ENCODE assay signal across 11 cellular contexts in the genomic region with DNA sequence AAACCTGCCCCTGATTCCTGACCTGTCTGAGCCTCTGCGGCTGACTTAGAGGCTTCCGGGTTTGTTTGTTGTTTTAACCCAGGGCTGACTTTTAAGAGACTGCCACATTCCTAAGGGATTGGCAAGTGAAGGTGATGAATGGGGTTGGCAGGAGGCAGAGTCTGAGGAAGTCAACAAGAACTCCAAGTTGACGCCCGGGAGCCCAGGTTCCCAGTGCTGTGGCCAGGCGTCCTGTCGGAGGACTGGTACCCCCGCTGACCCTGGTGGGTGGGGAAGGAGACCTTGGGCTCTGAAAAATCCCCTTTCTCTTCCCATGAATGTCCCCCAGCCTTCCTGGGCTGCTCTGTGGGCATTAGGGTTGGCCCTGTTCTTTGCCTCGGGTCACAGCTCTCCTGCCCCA. TPM values are rescaled to one million over a fixed set of nuclear protein-coding genes. Genes with fewer than 3 reads are reported as not detected.
DNase-seq lines count a peak whose midpoint lies in the region; ATAC-seq and TF ChIP-seq lines count a peak whose summit lies in the region.
"Had no signal": no experiment of that assay in that cellular context is flagged by ENCODE, and none has a peak within 500 bp of the region (broad histone marks: within the 10 kb centered on the region; RNA-seq: fewer than 3 reads in every experiment).

No MANE protein-coding gene starts in this region.

- peaks cover 15% of the 10 kb centered on the region for H3K4me1 ChIP-seq in endodermal cell (ENCODE audit: control insufficient read depth, insufficient read depth, low read length)
- peaks cover 48% of the 10 kb centered on the region for H3K4me1 ChIP-seq in mucosa of stomach (ENCODE audit: control insufficient read depth, insufficient read depth, low read length)

- no peak overlapping the region for H3K9ac ChIP-seq in endodermal cell (ENCODE audit: extremely low read depth, low read length, poor library complexity, severe bottlenecking)
- H3K9ac ChIP-seq in mucosa of stomach (ENCODE audit: low read length) = peak overlapping the region; percentile 54

- POLR2A ChIA-PET in AG04450 (lab: Yijun Ruan, JAX) = interaction anchor here (0.7 to 2.2 kb wide), 3 partner anchors 9 to 213 kb away, joined by 4 to 9 read pairs (median 8); partner anchors contain the start of gene AHCYL1

- H3K4me1 Mint-ChIP-seq in endodermal cell = peaks cover 15% of the 10 kb centered on the region

- TF ChIP-seq CTCF in AG04450 (IDR thresholded peaks at IDR 0.05; ENCODE audit: low read depth, low read length) (no peak), endodermal cell (conservative IDR thresholded peaks at IDR 0.05) (no peak)

- ATAC-seq in HG02885 (IDR thresholded peaks at IDR 0.05; ENCODE audit: poor library complexity, unreplicated experiment) (no peak), HG02588 (IDR thresholded peaks at IDR 0.05; ENCODE audit: unreplicated experiment) (no peak)

- no peak overlapping the region for H3K4me3 Mint-ChIP-seq in endodermal cell
- H3K4me3 Mint-ChIP-seq: activated T-cell treated with anti-CD3 and anti-CD28 coated beads, Interleukin-2, amount 50 U/mL, for 24 hours; CD4-positive, CD25-positive, alpha-beta regulatory T cell had no signal

- peaks cover 3% of the 10 kb centered on the region for H3K9me3 Mint-ChIP-seq in endodermal cell
- H3K9me3 Mint-ChIP-seq: activated T-cell treated with anti-CD3 and anti-CD28 coated beads, Interleukin-2, amount 50 U/mL, for 24 hours had no signal

- H3K27me3 ChIP-seq in AG04450 (ENCODE audit: control insufficient read depth, insufficient read depth, low read length) (peaks cover 2% of the 10 kb centered on the region), endodermal cell (ENCODE audit: control insufficient read depth, insufficient read depth, low read length, poor library complexity, severe bottlenecking) (no peaks in the 10 kb centered on the region), mucosa of stomach (ENCODE audit: control insufficient read depth, insufficient read depth, low read length) (no peaks in the 10 kb centered on the region)
- H3K27me3 ChIP-seq: heart right ventricle had no signal

- CTCF ChIA-PET in AG04450 (lab: Charles Lee) = interaction anchor here (1.2 to 21.6 kb wide), 4 partner anchors 8 to 198 kb away, joined by 4 to 535 read pairs (median 16); partner anchors contain the start of gene AHCYL1

- no peaks in the 10 kb centered on the region for H3K36me3 Mint-ChIP-seq in endodermal cell (ENCODE audit: low read depth)
- H3K36me3 Mint-ChIP-seq: CD4-positive, CD25-positive, alpha-beta regulatory T cell had no signal

- H3K27me3 Mint-ChIP-seq in endodermal cell (ENCODE audit: insufficient read depth) = peaks cover 17% of the 10 kb centered on the region
- H3K27me3 Mint-ChIP-seq: activated T-cell treated with anti-CD3 and anti-CD28 coated beads, Interleukin-2, amount 50 U/mL, for 24 hours; CD4-positive, CD25-positive, alpha-beta regulatory T cell had no signal

- DNase-seq in AG04450 (ENCODE audit: low read depth, low spot score) (no peak), M059J (ENCODE audit: low read depth) (peak; percentile 97), endodermal cell (peak; percentile 86), amygdala (lab: John Stamatoyannopoulos, UW) (no peak), KBM-7 (no peak)
- DNase-seq: activated T-cell treated with anti-CD3 and anti-CD28 coated beads, Interleukin-2, amount 50 U/mL, for 24 hours; CD4-positive, CD25-positive, alpha-beta regulatory T cell had no signal

- H3K27ac ChIP-seq in AG04450 (ENCODE audit: low read depth, low read length) (peak overlapping the region; percentile 71), endodermal cell (ENCODE audit: low read depth, low read length) (no peak overlapping the region)
- H3K27ac ChIP-seq: heart right ventricle had no signal

- H3K9me3 ChIP-seq in AG04450 (ENCODE audit: control insufficient read depth, insufficient read depth, low read length) (peaks cover 12% of the 10 kb centered on the region), endodermal cell (ENCODE audit: control insufficient read depth, low read length) (peaks cover 13% of the 10 kb centered on the region), mucosa of stomach (ENCODE audit: control insufficient read depth, low read length) (no peaks in the 10 kb centered on the region)

- in situ Hi-C loops in KBM-7 (cut with MboI; ENCODE audit: low pct_unique_long_range_greater_than_20kb, low sequenced_read_pairs) = no loop called here

- 48 to 64% methylated on average over 4 to 8 of the region's 8 CpGs for WGBS in endodermal cell (ENCODE audit: insufficient coverage in 1 of 2, insufficient read length in 1 of 2), 2 experiments

- H3K27ac Mint-ChIP-seq in endodermal cell = no peak overlapping the region
- H3K27ac Mint-ChIP-seq: activated T-cell treated with anti-CD3 and anti-CD28 coated beads, Interleukin-2, amount 50 U/mL, for 24 hours had no signal

- H3K4me3 ChIP-seq in AG04450 (ENCODE audit: low read depth, low read length) (no peak overlapping the region), endodermal cell (ENCODE audit: low read length) (no peak overlapping the region), mucosa of stomach (ENCODE audit: low read length) (no peak overlapping the region)
- H3K4me3 ChIP-seq: heart right ventricle had no signal

- H3K36me3 ChIP-seq in endodermal cell (ENCODE audit: control insufficient read depth, insufficient read depth, low read length) = no peaks in the 10 kb centered on the region
- no peaks in the 10 kb centered on the region for H3K36me3 ChIP-seq in mucosa of stomach (ENCODE audit: control insufficient read depth, insufficient read depth, low read length)
- H3K36me3 ChIP-seq: heart right ventricle had no signal

RNA-seq across cellular contexts. Expression of gene EPS8L3, which starts 19.7 kb away (rescaled TPM):
- not detected in 2 replicates for polyA plus RNA-seq in AG04450 (2011; rRNA removed)
- not detected in 2 replicates for polyA minus RNA-seq in AG04450 (2011; rRNA and poly(A)+ RNA removed)
- total RNA-seq in M059J (2014; rRNA removed; shearing (Covaris generic)) = not detected in 2 replicates
- total RNA-seq in endodermal cell = not detected
- not detected for polyA plus RNA-seq in endodermal cell (2013, experiment 1 of 2)
- not detected for polyA plus RNA-seq in endodermal cell (2013, experiment 2 of 2)
- total RNA-seq: CD4-positive, CD25-positive, alpha-beta regulatory T cell had no signal
- polyA plus RNA-seq: CD4-positive, CD25-positive, alpha-beta regulatory T cell; heart right ventricle had no signal

RNA-seq across cellular contexts. Expression of gene GSTM3, which starts 42.6 kb away (rescaled TPM):
- polyA plus RNA-seq in AG04450 (2011; rRNA removed) = 271 and 299 TPM in 2 replicates
- polyA minus RNA-seq in AG04450 (2011; rRNA and poly(A)+ RNA removed) = 77.5 and 85.5 TPM in 2 replicates
- total RNA-seq in M059J (2014; rRNA removed; shearing (Covaris generic)) = 159 and 216 TPM in 2 replicates
- total RNA-seq in endodermal cell = 10 to 100 TPM in 1 of 2 donors, 1 to 10 TPM in 1; 5.5 to 10.3 TPM
- polyA plus RNA-seq in endodermal cell (2013, experiment 1 of 2) = 43.1 TPM
- polyA plus RNA-seq in endodermal cell (2013, experiment 2 of 2) = 43.6 TPM

Comparison
In these comparisons a context has a peak if more than half of its experiments do, and no peak if none do; other contexts are left out.
1. DNase-seq: peak in M059J (single experiment) and endodermal cell (single experiment); none in AG04450 (single experiment), amygdala (0 of 56) and KBM-7 (single experiment).
2. RNA of gene GSTM3, which starts 42.6 kb away (total RNA-seq): 159 to 216 TPM in M059J; 5.5 to 10.3 TPM in endodermal cell; every median in the first group is over 10 times any median in the second.